ENCODE assay signal across 25 cellular contexts in genomic region chr5:154321546-154321945, GRCh38.
DNase-seq lines count a peak whose midpoint lies in the region; ATAC-seq and TF ChIP-seq lines count a peak whose summit lies in the region.
"Had no signal": no experiment of that assay in that cellular context is flagged by ENCODE, and none has a peak within 500 bp of the region (broad histone marks: within the 10 kb centered on the region; RNA-seq: fewer than 3 reads in every experiment).

No MANE protein-coding gene starts in this region.

- peaks cover 9% of the 10 kb centered on the region for H3K36me3 Mint-ChIP-seq in nephron (ENCODE audit: low read depth)
- peaks cover 11% of the 10 kb centered on the region for H3K36me3 Mint-ChIP-seq in stimulated activated effector memory CD8-positive, alpha-beta T cell treated with anti-CD3 and anti-CD28 coated beads, Interleukin-12 subunit alpha, Interleukin-12 subunit beta, amount 100 ng/mL, for 72 hours

- no peak for ATAC-seq in stimulated activated effector memory CD8-positive, alpha-beta T cell treated with anti-CD3 and anti-CD28 coated beads, Interleukin-12 subunit alpha, Interleukin-12 subunit beta, amount 100 ng/mL, for 72 hours
- ATAC-seq in GM18502 (IDR thresholded peaks at IDR 0.05; ENCODE audit: poor library complexity, unreplicated experiment): no peak
- ATAC-seq: GM12878 had no signal

- peak overlapping the region; percentile 92 to 94 (median 93) for H3K27ac Mint-ChIP-seq in nephron
- H3K27ac Mint-ChIP-seq in stimulated activated effector memory CD8-positive, alpha-beta T cell treated with anti-CD3 and anti-CD28 coated beads, Interleukin-12 subunit alpha, Interleukin-12 subunit beta, amount 100 ng/mL, for 72 hours: peak overlapping the region; percentile 52
- H3K27ac Mint-ChIP-seq: CD14-positive monocyte; CD4-positive, alpha-beta memory T cell had no signal

- no peak overlapping the region for H3K4me3 Mint-ChIP-seq in nephron
- no peak overlapping the region for H3K4me3 Mint-ChIP-seq in stimulated activated effector memory CD8-positive, alpha-beta T cell treated with anti-CD3 and anti-CD28 coated beads, Interleukin-12 subunit alpha, Interleukin-12 subunit beta, amount 100 ng/mL, for 72 hours
- H3K4me3 Mint-ChIP-seq: CD14-positive monocyte; CD4-positive, alpha-beta memory T cell; CD4-positive, CD25-positive, alpha-beta regulatory T cell; CD8-positive, alpha-beta memory T cell had no signal

- peaks cover 2% of the 10 kb centered on the region for H3K9me3 Mint-ChIP-seq in nephron
- H3K9me3 Mint-ChIP-seq in stimulated activated effector memory CD8-positive, alpha-beta T cell treated with anti-CD3 and anti-CD28 coated beads, Interleukin-12 subunit alpha, Interleukin-12 subunit beta, amount 100 ng/mL, for 72 hours: no peaks in the 10 kb centered on the region
- H3K9me3 Mint-ChIP-seq: CD8-positive, alpha-beta memory T cell had no signal

- DNase-seq in SJCRH30 (peak; percentile 21 to 58), islet precursor cell (peak; percentile 17), iPS-NIHi11 (ENCODE audit: low spot score) (no peak), T1000 (lab: John Stamatoyannopoulos, UW) (no peak)
- DNase-seq in stimulated activated effector memory CD8-positive, alpha-beta T cell treated with anti-CD3 and anti-CD28 coated beads, Interleukin-12 subunit alpha, Interleukin-12 subunit beta, amount 100 ng/mL, for 72 hours (ENCODE audit: low spot score in 2 of 2): no peak
- DNase-seq: 8988T; ACHN; BE2C; C1 segment of cervical spinal cord; CD4-positive, alpha-beta memory T cell; CD4-positive, CD25-positive, alpha-beta regulatory T cell; CD8-positive, alpha-beta memory T cell; COR-L47; DMS 273 treated with DMSO at 0.1 percent for 48 hours; DMS153; DMS53; DMS79; DND-41; EL; GDM1 had no signal

- H3K36me3 ChIP-seq in SJCRH30: no peaks in the 10 kb centered on the region
- H3K36me3 ChIP-seq: BE2C, BLaER1 had no signal

- peaks cover 49% of the 10 kb centered on the region for H3K4me1 Mint-ChIP-seq in nephron
- peaks cover 53% of the 10 kb centered on the region for H3K4me1 Mint-ChIP-seq in stimulated activated effector memory CD8-positive, alpha-beta T cell treated with anti-CD3 and anti-CD28 coated beads, Interleukin-12 subunit alpha, Interleukin-12 subunit beta, amount 100 ng/mL, for 72 hours
- H3K4me1 Mint-ChIP-seq: CD14-positive monocyte had no signal

- H3K4me1 ChIP-seq in SJCRH30: peaks cover 4% of the 10 kb centered on the region
- H3K4me1 ChIP-seq: BE2C, BLaER1 had no signal

- no peak overlapping the region for H3K27ac ChIP-seq in SJCRH30
- H3K27ac ChIP-seq: BLaER1 had no signal

- no peaks in the 10 kb centered on the region for H3K27me3 ChIP-seq in SJCRH30
- H3K27me3 ChIP-seq: BE2C, BLaER1 had no signal

- TF ChIP-seq CTCF in nephron (IDR thresholded peaks at IDR 0.05; ENCODE audit: unreplicated experiment in 3 of 3): no peak

- H3K9me3 ChIP-seq in SJCRH30 (replicated peaks): no peaks in the 10 kb centered on the region
- H3K9me3 ChIP-seq: BE2C, BLaER1 had no signal

- no peak overlapping the region for H3K4me3 ChIP-seq in SJCRH30
- H3K4me3 ChIP-seq: BLaER1, GM12878 had no signal

- H3K27me3 Mint-ChIP-seq in nephron (ENCODE audit: low read depth): no peaks in the 10 kb centered on the region
- H3K27me3 Mint-ChIP-seq: CD4-positive, alpha-beta memory T cell; CD4-positive, CD25-positive, alpha-beta regulatory T cell; CD8-positive, alpha-beta memory T cell had no signal

Comparison
In these comparisons a context has a peak if more than half of its experiments do, and no peak if none do; other contexts are left out.
1. DNase-seq: peak in SJCRH30 (2 of 2) and islet precursor cell (single experiment); none in stimulated activated effector memory CD8-positive, alpha-beta T cell treated with anti-CD3 and anti-CD28 coated beads, Interleukin-12 subunit alpha, Interleukin-12 subunit beta, amount 100 ng/mL, for 72 hours (0 of 2), iPS-NIHi11 (single experiment) and T1000 (single experiment).